9 cellular contexts compared by ENCODE assay signal in genomic region chr2:23133196-23133595, GRCh38.
"Had no signal": no experiment of that assay in that cellular context is flagged by ENCODE, and none has a peak within 500 bp of the region (broad histone marks: within the 10 kb centered on the region; RNA-seq: fewer than 3 reads in every experiment).

No MANE protein-coding gene starts in this region.

- H3K9ac ChIP-seq: GM23248 had no signal

- H2AFZ ChIP-seq: GM23248 had no signal

- ATAC-seq: HCT116, K562 had no signal

- DNase-seq: GM23248, GOT3, H7, HFFc6, IMR-90 had no signal

- H3K4me3 ChIP-seq: GM23248, HAP-1, K562 had no signal

- H3K9me3 ChIP-seq: HAP-1 had no signal

- H3K27ac ChIP-seq: GM23248, HL-60 had no signal

- H3K4me1 ChIP-seq: HAP-1 had no signal

- H3K36me3 ChIP-seq: HAP-1 had no signal

- FAIRE-seq: K562 had no signal
